In the genomic region with DNA sequence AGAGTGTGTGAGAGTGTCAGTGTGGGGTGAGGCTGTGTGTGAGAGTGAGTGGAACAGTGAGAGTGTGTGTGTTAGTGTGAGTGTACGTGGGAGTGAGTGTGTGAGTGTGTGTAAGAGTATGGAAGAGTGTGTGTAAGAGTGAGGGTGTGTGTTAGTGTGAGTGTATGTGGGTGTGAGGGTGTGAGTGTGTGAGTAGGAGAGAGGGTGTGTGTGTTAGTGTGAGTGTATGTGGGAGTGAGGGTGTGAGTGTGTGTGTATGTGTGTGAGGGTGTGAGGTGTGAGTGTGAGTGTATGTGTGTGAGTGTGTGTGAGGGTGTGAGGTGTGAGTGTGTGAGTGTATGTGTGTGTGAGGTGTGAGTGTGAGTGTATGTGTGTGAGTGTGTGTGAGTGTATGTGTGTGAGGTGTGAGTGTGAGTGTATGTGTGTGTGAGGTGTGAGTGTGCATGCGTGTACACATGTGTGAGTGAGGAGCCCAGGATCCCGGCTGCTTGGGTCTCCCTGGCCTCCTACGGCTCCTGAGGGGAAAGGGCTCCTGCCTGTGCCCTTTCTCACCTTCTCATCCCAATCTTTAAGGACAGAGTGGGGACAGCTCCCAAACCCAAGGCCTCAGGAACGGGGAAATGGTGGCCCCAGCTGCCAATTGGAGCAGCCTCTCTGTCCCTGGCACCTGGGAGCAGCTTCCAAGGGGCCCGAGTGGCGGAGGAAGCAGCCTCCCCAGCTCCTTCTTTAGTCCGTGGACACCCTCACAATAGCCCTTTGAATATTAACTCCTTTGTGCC, we compare ENCODE assay signal across 33 cellular contexts.
DNase-seq lines count a peak whose midpoint lies in the region; ATAC-seq, FAIRE-seq and TF ChIP-seq lines count a peak whose summit lies in the region.
"Had no signal": no experiment of that assay in that cellular context is flagged by ENCODE, and none has a peak within 500 bp of the region (broad histone marks: within the 10 kb centered on the region; RNA-seq: fewer than 3 reads in every experiment).

No MANE protein-coding gene starts in this region.

- no peak for TF ChIP-seq RAD21 in GM12878 (IDR thresholded peaks at IDR 0.05; ENCODE audit: insufficient read depth, low read depth, low read length)

- H3K4me1 ChIP-seq in GM12878 (ENCODE audit: control insufficient read depth, insufficient read depth, low read length) (no peaks in the 10 kb centered on the region), upper lobe of right lung (no peaks in the 10 kb centered on the region), uterus (no peaks in the 10 kb centered on the region)
- H3K4me1 ChIP-seq in CD8-positive, alpha-beta T cell (ENCODE audit: insufficient read depth, low read length) = no peaks in the 10 kb centered on the region

- H3K4me1 Mint-ChIP-seq in activated CD8-positive, alpha-beta T cell treated with anti-CD3 and anti-CD28 coated beads, Interleukin-2, amount 10 ng/mL, durations not matched to agents 7 days and 5 days (ENCODE audit: low read depth) = peaks cover 12% of the 10 kb centered on the region
- H3K4me1 Mint-ChIP-seq in activated CD8-positive, alpha-beta T cell treated with anti-CD3 and anti-CD28 coated beads for 36 hours (ENCODE audit: low read depth) = peaks cover 4% of the 10 kb centered on the region
- H3K4me1 Mint-ChIP-seq in CD8-positive, alpha-beta T cell (ENCODE audit: low read depth) = peaks cover 3% of the 10 kb centered on the region
- H3K4me1 Mint-ChIP-seq: CD14-positive monocyte had no signal

- no peaks in the 10 kb centered on the region for H3K27me3 ChIP-seq in GM12878 (replicated peaks in 1 of 2; ENCODE audit: control insufficient read depth in 2 of 2, insufficient read depth in 2 of 2, low read length in 1 of 2)
- H3K27me3 ChIP-seq in upper lobe of right lung = no peaks in the 10 kb centered on the region
- H3K27me3 ChIP-seq in CD8-positive, alpha-beta T cell (ENCODE audit: insufficient read depth, low read length) = no peaks in the 10 kb centered on the region
- no peaks in the 10 kb centered on the region for H3K27me3 ChIP-seq in uterus

- RAD21 ChIA-PET in GM12878 (lab: Charles Lee; ENCODE audit: unreplicated experiment) = no interaction called here

- H3K4me2 ChIP-seq in GM12878 (ENCODE audit: control insufficient read depth, insufficient read depth) = no peak overlapping the region
- H3K4me2 ChIP-seq: PC-9, SK-N-SH had no signal

- in situ Hi-C loops in GM12878 (cut with MboI) = no loop called here

- TF ChIP-seq POLR2A in GM12878 (IDR thresholded peaks at IDR 0.05; ENCODE audit: low read depth, low read length) (no peak), uterus (IDR thresholded peaks at IDR 0.05) (no peak)

- no peaks in the 10 kb centered on the region for H3K36me3 ChIP-seq in GM12878 (ENCODE audit: control insufficient read depth in 2 of 2, insufficient read depth in 2 of 2, low read length in 1 of 2)
- H3K36me3 ChIP-seq in upper lobe of right lung = no peaks in the 10 kb centered on the region
- no peaks in the 10 kb centered on the region for H3K36me3 ChIP-seq in CD8-positive, alpha-beta T cell (ENCODE audit: insufficient read depth, low read length)
- H3K36me3 ChIP-seq in uterus = no peaks in the 10 kb centered on the region

- H3K9me3 Mint-ChIP-seq in activated CD8-positive, alpha-beta T cell treated with anti-CD3 and anti-CD28 coated beads, Interleukin-2, amount 10 ng/mL, durations not matched to agents 7 days and 5 days (ENCODE audit: insufficient read depth) = no peaks in the 10 kb centered on the region
- no peaks in the 10 kb centered on the region for H3K9me3 Mint-ChIP-seq in activated CD8-positive, alpha-beta T cell treated with anti-CD3 and anti-CD28 coated beads for 36 hours
- no peaks in the 10 kb centered on the region for H3K9me3 Mint-ChIP-seq in CD8-positive, alpha-beta T cell
- H3K9me3 Mint-ChIP-seq: type B pancreatic cell had no signal

- H3K9ac ChIP-seq in GM12878 (ENCODE audit: control insufficient read depth, insufficient read depth, low read length) = no peak overlapping the region
- H3K9ac ChIP-seq: SK-N-SH had no signal

- H3K79me2 ChIP-seq in GM12878 (ENCODE audit: control insufficient read depth, insufficient read depth, low read length) = no peaks in the 10 kb centered on the region

- no peaks in the 10 kb centered on the region for H4K20me1 ChIP-seq in GM12878 (ENCODE audit: control insufficient read depth, insufficient read depth)

- H3K4me3 ChIP-seq in GM12878 (no peak overlapping the region), upper lobe of right lung (no peak overlapping the region), uterus (no peak overlapping the region)
- no peak overlapping the region for H3K4me3 ChIP-seq in CD8-positive, alpha-beta T cell (ENCODE audit: low read depth, low read length)
- H3K4me3 ChIP-seq: coronary artery, PC-9 had no signal

- CTCF ChIA-PET in activated CD8-positive, alpha-beta T cell treated with anti-CD3 and anti-CD28 coated beads, Interleukin-2, amount 10 ng/mL, durations not matched to agents 7 days and 5 days (lab: Charles Lee) = no interaction called here
- CTCF ChIA-PET in activated CD8-positive, alpha-beta T cell treated with anti-CD3 and anti-CD28 coated beads for 36 hours (lab: Charles Lee) = no interaction called here
- CTCF ChIA-PET in GM12878 (lab: Yijun Ruan, JAX) = no interaction called here
- CTCF ChIA-PET in CD8-positive, alpha-beta T cell (lab: Charles Lee) = interaction anchor here (1.1 kb wide), 1 partner anchor 10 kb away, joined by 3 read pairs; no protein-coding TSS in a partner anchor

- peak overlapping the region; percentile 31 for H3K27ac Mint-ChIP-seq in activated CD8-positive, alpha-beta T cell treated with anti-CD3 and anti-CD28 coated beads, Interleukin-2, amount 10 ng/mL, durations not matched to agents 7 days and 5 days
- H3K27ac Mint-ChIP-seq in activated CD8-positive, alpha-beta T cell treated with anti-CD3 and anti-CD28 coated beads for 36 hours = no peak overlapping the region
- no peak overlapping the region for H3K27ac Mint-ChIP-seq in CD8-positive, alpha-beta T cell
- H3K27ac Mint-ChIP-seq: type B pancreatic cell had no signal

- H3K36me3 Mint-ChIP-seq in activated CD8-positive, alpha-beta T cell treated with anti-CD3 and anti-CD28 coated beads, Interleukin-2, amount 10 ng/mL, durations not matched to agents 7 days and 5 days (ENCODE audit: low read depth) = no peaks in the 10 kb centered on the region
- no peaks in the 10 kb centered on the region for H3K36me3 Mint-ChIP-seq in activated CD8-positive, alpha-beta T cell treated with anti-CD3 and anti-CD28 coated beads for 36 hours (ENCODE audit: low read depth)
- no peaks in the 10 kb centered on the region for H3K36me3 Mint-ChIP-seq in CD8-positive, alpha-beta T cell
- H3K36me3 Mint-ChIP-seq: CD14-positive monocyte, type B pancreatic cell had no signal

- peaks cover 4% of the 10 kb centered on the region; the same call in 1 of the 3 replicates for H3K9me3 ChIP-seq in GM12878 (replicated peaks; ENCODE audit: control insufficient read depth, insufficient read depth, low read length)
- H3K9me3 ChIP-seq in upper lobe of right lung = no peaks in the 10 kb centered on the region
- H3K9me3 ChIP-seq in CD8-positive, alpha-beta T cell (ENCODE audit: low read length) = no peaks in the 10 kb centered on the region
- no peaks in the 10 kb centered on the region for H3K9me3 ChIP-seq in uterus
- H3K9me3 ChIP-seq: SK-N-SH had no signal

- no peak for TF ChIP-seq CTCF in activated CD8-positive, alpha-beta T cell treated with anti-CD3 and anti-CD28 coated beads for 36 hours (IDR thresholded peaks at IDR 0.05)
- TF ChIP-seq CTCF in GM12878 (IDR thresholded peaks at IDR 0.05 in 2 of 3, conservative IDR thresholded peaks at IDR 0.05 in 1 of 3; ENCODE audit: control insufficient read depth in 2 of 3, extremely low read depth in 1 of 3, insufficient read depth in 1 of 3, low read depth in 3 of 3, low read length in 3 of 3) (no peak), upper lobe of right lung (IDR thresholded peaks at IDR 0.05) (no peak), uterus (IDR thresholded peaks at IDR 0.05) (no peak)
- TF ChIP-seq CTCF in CD8-positive, alpha-beta T cell (IDR thresholded peaks at IDR 0.05) = no peak

- H3K27me3 Mint-ChIP-seq in activated CD8-positive, alpha-beta T cell treated with anti-CD3 and anti-CD28 coated beads, Interleukin-2, amount 10 ng/mL, durations not matched to agents 7 days and 5 days (ENCODE audit: low read depth) = peaks cover 2% of the 10 kb centered on the region
- H3K27me3 Mint-ChIP-seq in activated CD8-positive, alpha-beta T cell treated with anti-CD3 and anti-CD28 coated beads for 36 hours = no peaks in the 10 kb centered on the region
- no peaks in the 10 kb centered on the region for H3K27me3 Mint-ChIP-seq in CD8-positive, alpha-beta T cell (ENCODE audit: low read depth)

- POLR2A ChIA-PET in activated CD8-positive, alpha-beta T cell treated with anti-CD3 and anti-CD28 coated beads, Interleukin-2, amount 10 ng/mL, durations not matched to agents 7 days and 5 days (lab: Charles Lee) = interaction anchor here (0.7 kb wide), 1 partner anchor 227 kb away, joined by 3 read pairs; no protein-coding TSS in a partner anchor
- POLR2A ChIA-PET in activated CD8-positive, alpha-beta T cell treated with anti-CD3 and anti-CD28 coated beads for 36 hours (lab: Charles Lee) = no interaction called here
- POLR2A ChIA-PET in GM12878 (lab: Charles Lee) = no interaction called here
- POLR2A ChIA-PET in CD8-positive, alpha-beta T cell (lab: Charles Lee) = no interaction called here

- H3K27ac ChIP-seq in GM12878 (ENCODE audit: control insufficient read depth, insufficient read depth) (no peak overlapping the region), upper lobe of right lung (no peak overlapping the region), uterus (no peak overlapping the region)
- no peak overlapping the region for H3K27ac ChIP-seq in CD8-positive, alpha-beta T cell (ENCODE audit: low read depth, low read length)
- H3K27ac ChIP-seq: 22Rv1, coronary artery, epithelial cell of prostate, HL-60, PC-9 had no signal

- FAIRE-seq in GM12878 (lab: Jason Lieb, UNC) = peak; percentile 81

- ATAC-seq in activated CD8-positive, alpha-beta T cell treated with anti-CD3 and anti-CD28 coated beads, Interleukin-2, amount 10 ng/mL, durations not matched to agents 7 days and 5 days = no peak
- no peak for ATAC-seq in activated CD8-positive, alpha-beta T cell treated with anti-CD3 and anti-CD28 coated beads for 36 hours
- ATAC-seq in GM12878 (no peak), upper lobe of right lung (no peak)
- ATAC-seq in CD8-positive, alpha-beta T cell = no peak
- ATAC-seq: left lobe of liver, Right ventricle myocardium inferior had no signal

- no TSS peak for BruUV-seq in GM12878 (replicated peaks; lab: Mats Ljungman, UMichigan)

- intact Hi-C loops in activated CD8-positive, alpha-beta T cell treated with anti-CD3 and anti-CD28 coated beads for 36 hours (cut with micrococcal nuclease) = no loop called here
- intact Hi-C loops in GM12878 (cut with micrococcal nuclease; ENCODE audit: unreplicated experiment) = no loop called here
- intact Hi-C loops in upper lobe of right lung (cut with DNase I) = no loop called here
- intact Hi-C loops in CD8-positive, alpha-beta T cell (cut with DNase I, micrococcal nuclease) = no loop called here
- intact Hi-C loops in uterus (cut with DNase I; ENCODE audit: low total_unique reads) = no loop called here

- H2AFZ ChIP-seq in GM12878 (ENCODE audit: control insufficient read depth, low read depth, low read length) = no peak overlapping the region
- H2AFZ ChIP-seq: PC-9 had no signal

- WGBS in GM12878 (ENCODE audit: insufficient coverage, insufficient replicate concordance, low lambda C conversion rate, missing lambda C conversion rate) = 67% methylated on average over 8 of the region's 8 CpGs

- no peak overlapping the region for H3K4me3 Mint-ChIP-seq in activated CD8-positive, alpha-beta T cell treated with anti-CD3 and anti-CD28 coated beads, Interleukin-2, amount 10 ng/mL, durations not matched to agents 7 days and 5 days
- no peak overlapping the region for H3K4me3 Mint-ChIP-seq in activated CD8-positive, alpha-beta T cell treated with anti-CD3 and anti-CD28 coated beads for 36 hours
- H3K4me3 Mint-ChIP-seq in CD8-positive, alpha-beta T cell = no peak overlapping the region
- H3K4me3 Mint-ChIP-seq: CD14-positive monocyte, type B pancreatic cell had no signal

- SMC1A ChIA-PET in GM12878 (lab: Charles Lee; ENCODE audit: uncharacterized antibody, unreplicated experiment) = no interaction called here

- DNase-seq in activated CD8-positive, alpha-beta T cell treated with anti-CD3 and anti-CD28 coated beads, Interleukin-2, amount 10 ng/mL, durations not matched to agents 7 days and 5 days = no peak
- no peak for DNase-seq in activated CD8-positive, alpha-beta T cell treated with anti-CD3 and anti-CD28 coated beads for 36 hours
- DNase-seq in GM12878 (ENCODE audit: low read depth, low spot score) (no peak), mesenteric fat pad (ENCODE audit: low spot score) (peak; percentile 81), upper lobe of right lung (peak; percentile 32), uterus (no peak), NCI-H526 treated with DMSO at 0.1 percent for 48 hours (lab: John Stamatoyannopoulos, UW) (no peak)
- no peak for DNase-seq in CD8-positive, alpha-beta T cell
- DNase-seq: activated CD8-positive, alpha-beta memory T cell treated with anti-CD3 and anti-CD28 coated beads, Interleukin-2, amount 50 U/mL, for 48 hours; activated naive CD4-positive, alpha-beta T cell treated with anti-CD3 and anti-CD28 coated beads, Interleukin-2, amount 50 U/mL, for 16 hours; anterior cingulate cortex; Calu3; DND-41; effector CD8-positive, alpha-beta T cell; GF-D8; mesendoderm; NCI-H1436; NCI-H2081 treated with DMSO at 0.1 percent for 48 hours; NCI-H226; NCI-H69; occipital lobe; PC-9; SK-N-SH; stimulated activated CD4-positive, alpha-beta T cell treated with anti-CD3 and anti-CD28 coated beads, Interleukin-15, amount 100 ng/mL, for 24 hours; stimulated activated CD4-positive, alpha-beta T cell treated with anti-CD3 and anti-CD28 coated beads, Interleukin-4, amount 100 ng/mL, for 4 hours had no signal

- no peak for TF ChIP-seq EP300 in GM12878 (IDR thresholded peaks at IDR 0.05; ENCODE audit: borderline replicate concordance in 1 of 2, control insufficient read depth in 1 of 2, low read depth in 2 of 2, low read length in 2 of 2)

Comparison
In these comparisons a context has a peak if more than half of its experiments do, and no peak if none do; other contexts are left out.
1. DNase-seq: peak in mesenteric fat pad (single experiment) and upper lobe of right lung (single experiment); none in activated CD8-positive, alpha-beta T cell treated with anti-CD3 and anti-CD28 coated beads, Interleukin-2, amount 10 ng/mL, durations not matched to agents 7 days and 5 days (single experiment), activated CD8-positive, alpha-beta T cell treated with anti-CD3 and anti-CD28 coated beads for 36 hours (single experiment), GM12878 (single experiment), CD8-positive, alpha-beta T cell (0 of 7), uterus (0 of 2) and NCI-H526 treated with DMSO at 0.1 percent for 48 hours (single experiment).